ENCODE assay signal across 15 cellular contexts in the genomic region with DNA sequence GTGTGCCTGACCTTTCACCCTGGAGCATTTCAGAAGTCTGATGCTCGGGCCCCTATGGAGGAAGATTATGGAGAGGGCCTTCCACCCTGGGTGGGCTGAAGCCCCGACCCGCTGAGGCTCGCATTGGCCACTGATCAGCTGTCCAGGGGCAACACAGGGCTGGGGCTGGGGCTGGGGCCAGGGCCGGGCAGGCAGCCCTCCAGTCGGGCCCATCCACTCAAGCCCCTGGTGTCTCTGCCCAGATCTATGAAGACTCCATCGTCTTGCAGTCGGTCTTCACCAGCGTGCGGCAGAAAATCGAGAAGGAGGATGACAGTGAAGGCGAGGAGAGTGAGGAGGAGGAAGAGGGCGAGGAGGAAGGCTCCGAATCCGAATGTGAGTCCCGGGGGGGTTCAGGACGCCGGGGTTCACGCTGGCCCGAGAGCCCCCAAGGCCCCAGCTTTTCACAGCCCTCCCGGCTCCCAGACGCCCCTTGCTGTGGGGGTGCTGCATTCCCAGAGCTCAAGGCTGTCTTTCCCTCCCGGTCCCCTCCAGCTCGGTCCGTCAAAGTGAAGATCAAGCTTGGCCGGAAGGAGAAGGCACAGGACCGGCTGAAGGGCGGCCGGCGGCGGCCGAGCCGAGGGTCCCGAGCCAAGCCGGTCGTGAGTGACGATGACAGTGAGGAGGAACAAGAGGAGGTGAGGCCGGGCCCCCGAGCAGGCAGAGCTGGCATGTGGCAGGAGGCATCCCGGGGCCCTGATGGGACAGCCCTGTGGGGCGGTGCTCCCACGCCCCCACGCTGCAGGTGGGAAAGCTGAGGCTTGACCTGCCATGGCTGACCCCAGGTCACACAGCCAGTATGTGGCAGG. TPM values are rescaled to one million over a fixed set of nuclear protein-coding genes. Genes with fewer than 3 reads are reported as not detected.
DNase-seq lines count a peak whose midpoint lies in the region; ATAC-seq, FAIRE-seq and TF ChIP-seq lines count a peak whose summit lies in the region.
"Had no signal": no experiment of that assay in that cellular context is flagged by ENCODE, and none has a peak within 500 bp of the region (broad histone marks: within the 10 kb centered on the region; RNA-seq: fewer than 3 reads in every experiment).

No MANE protein-coding gene starts in this region.

- no peak overlapping the region for H4K91ac ChIP-seq in mesenchymal stem cell (ENCODE audit: low read length)

- H2BK120ac ChIP-seq in mesenchymal stem cell (ENCODE audit: low read depth, low read length), result no peak overlapping the region

- peak; percentile 16 for DNase-seq in Right ventricle myocardium inferior (ENCODE audit: missing footprints)
- no peak for DNase-seq in left ventricle myocardium superior
- no peak for DNase-seq in mesenchymal stem cell
- DNase-seq in aorta, result no peak
- no peak for DNase-seq in NCI-H748 (lab: John Stamatoyannopoulos, UW; ENCODE audit: unreplicated experiment)
- no peak for DNase-seq in H54 (ENCODE audit: insufficient read length, low spot score)
- no peak for DNase-seq in NCI-H524 treated with DMSO at 0.1 percent for 48 hours (lab: John Stamatoyannopoulos, UW)
- DNase-seq: AML-193; Caco-2; CD8-positive, alpha-beta memory T cell had no signal

- H2BK12ac ChIP-seq in mesenchymal stem cell (ENCODE audit: low read length in 2 of 2), result no peak overlapping the region

- no peaks in the 10 kb centered on the region for H3K27me3 ChIP-seq in mesenchymal stem cell (ENCODE audit: control insufficient read depth in 1 of 2, insufficient read depth in 1 of 2, low read length in 2 of 2)
- no peaks in the 10 kb centered on the region for H3K27me3 ChIP-seq in aorta (ENCODE audit: control insufficient read depth in 1 of 2, insufficient read depth in 2 of 2, low read length in 1 of 2)
- H3K27me3 ChIP-seq: BLaER1 had no signal

- H4K8ac ChIP-seq in mesenchymal stem cell (ENCODE audit: low read length), result peak overlapping the region; percentile 55

- H2BK5ac ChIP-seq in mesenchymal stem cell (ENCODE audit: low read depth, low read length, poor library complexity, severe bottlenecking), result no peak overlapping the region

- intact Hi-C loops in Right ventricle myocardium inferior (cut with DNase I) (no loop called here), left ventricle myocardium superior (cut with micrococcal nuclease) (no loop called here), aorta (cut with DNase I) (no loop called here)

- H2BK15ac ChIP-seq in mesenchymal stem cell (ENCODE audit: low read depth, poor library complexity, severe bottlenecking), result no peak overlapping the region

- H3K9ac ChIP-seq in mesenchymal stem cell (ENCODE audit: low read length), result no peak overlapping the region
- H3K9ac ChIP-seq: BLaER1, GM23248 had no signal

- H3K4me2 ChIP-seq in mesenchymal stem cell (ENCODE audit: low read length, poor library complexity, severe bottlenecking), result no peak overlapping the region
- H3K4me2 ChIP-seq: BLaER1 had no signal

- no peak overlapping the region for H3K23ac ChIP-seq in mesenchymal stem cell (ENCODE audit: low read length in 2 of 2)

- ATAC-seq in Right ventricle myocardium inferior (no peak), left ventricle myocardium superior (no peak), esophagus mucosa (peak; percentile 5), aorta (ENCODE audit: low FRiP score) (peak; percentile 31)

- H3K4me1 ChIP-seq in mesenchymal stem cell (ENCODE audit: control insufficient read depth, insufficient read depth, low read depth, low read length) (peaks cover 7% of the 10 kb centered on the region), aorta (ENCODE audit: control insufficient read depth in 1 of 2, insufficient read depth in 2 of 2, low read length in 2 of 2) (no peaks in the 10 kb centered on the region)
- H3K4me1 ChIP-seq: Caco-2, HAP-1 had no signal

- H3K4me3 ChIP-seq in mesenchymal stem cell (ENCODE audit: insufficient read depth in 1 of 2, low read depth in 1 of 2, low read length in 2 of 2), result no peak overlapping the region
- H3K4me3 ChIP-seq in aorta (ENCODE audit: low read length in 2 of 2), result no peak overlapping the region
- H3K4me3 ChIP-seq: BLaER1, GM23248, HAP-1 had no signal

- peaks cover 67 to 71% of the 10 kb centered on the region in 2 experiments for H3K36me3 ChIP-seq in mesenchymal stem cell (ENCODE audit: control insufficient read depth in 1 of 2, insufficient read depth in 2 of 2, low read depth in 1 of 2, low read length in 2 of 2)
- H3K36me3 ChIP-seq in aorta (ENCODE audit: control insufficient read depth in 1 of 2, insufficient read depth in 2 of 2, low read length in 1 of 2), result no peaks in the 10 kb centered on the region

- FAIRE-seq in H54 (lab: Jason Lieb, UNC), result no peak

- no peaks in the 10 kb centered on the region for H3K9me3 ChIP-seq in mesenchymal stem cell (ENCODE audit: control insufficient read depth, low read length)
- H3K9me3 ChIP-seq in aorta (ENCODE audit: control insufficient read depth, low read length), result no peaks in the 10 kb centered on the region
- H3K9me3 ChIP-seq: BLaER1, Caco-2, HAP-1 had no signal

- H3K14ac ChIP-seq in mesenchymal stem cell (ENCODE audit: low read length in 2 of 2), result no peak overlapping the region

- H3K27ac ChIP-seq in mesenchymal stem cell (ENCODE audit: low read length, poor library complexity, severe bottlenecking) (no peak overlapping the region), aorta (ENCODE audit: low read depth in 1 of 2, low read length in 2 of 2) (no peak overlapping the region)
- H3K27ac ChIP-seq: 22Rv1, BLaER1, GM23248 had no signal

- no peak overlapping the region for H3K18ac ChIP-seq in mesenchymal stem cell (ENCODE audit: low read depth in 1 of 2, low read length in 2 of 2)

- H2AK5ac ChIP-seq in mesenchymal stem cell (ENCODE audit: low read length, severe bottlenecking), result no peak overlapping the region

- no peak overlapping the region for H3K4ac ChIP-seq in mesenchymal stem cell (ENCODE audit: low read depth in 1 of 2, low read length in 2 of 2)

- no peak for TF ChIP-seq POLR2A in H54 (IDR thresholded peaks at IDR 0.05; ENCODE audit: low read depth, low read length)

- no peak overlapping the region for H2AFZ ChIP-seq in mesenchymal stem cell (ENCODE audit: low read depth, low read length)
- H2AFZ ChIP-seq: GM23248 had no signal

- 97% methylated on average over 42 of the region's 43 CpGs for WGBS in mesenchymal stem cell
- WGBS in aorta, 2 donors, result 95 to 96% methylated on average over 41 to 43 of the region's 43 CpGs

- peaks cover 36% of the 10 kb centered on the region for H3K79me1 ChIP-seq in mesenchymal stem cell (replicated peaks; ENCODE audit: low read length, poor library complexity, severe bottlenecking)

RNA-seq across cellular contexts. Expression of a gene that starts 29.5 kb away (rescaled TPM):
- total RNA-seq in Right ventricle myocardium inferior, result 12.8 TPM
- 8.2 TPM for total RNA-seq in left ventricle myocardium superior
- 117 TPM for total RNA-seq in esophagus mucosa
- 248 TPM for polyA plus RNA-seq in mesenchymal stem cell (2013, experiment 1 of 2)
- polyA plus RNA-seq in mesenchymal stem cell (2013, experiment 2 of 2), result 236 TPM
- 10 to 100 TPM; 50.4 to 94.0 TPM for total RNA-seq in aorta
- 1 to 10 TPM; 3.4 to 9.5 TPM for polyA plus RNA-seq in aorta

Comparison
In these comparisons a context has a peak if more than half of its experiments do, and no peak if none do; other contexts are left out.
1. ATAC-seq: peak in esophagus mucosa (single experiment) and aorta (single experiment); none in Right ventricle myocardium inferior (single experiment) and left ventricle myocardium superior (single experiment).